ENCODE assay signal across 8 cellular contexts in the genomic region with DNA sequence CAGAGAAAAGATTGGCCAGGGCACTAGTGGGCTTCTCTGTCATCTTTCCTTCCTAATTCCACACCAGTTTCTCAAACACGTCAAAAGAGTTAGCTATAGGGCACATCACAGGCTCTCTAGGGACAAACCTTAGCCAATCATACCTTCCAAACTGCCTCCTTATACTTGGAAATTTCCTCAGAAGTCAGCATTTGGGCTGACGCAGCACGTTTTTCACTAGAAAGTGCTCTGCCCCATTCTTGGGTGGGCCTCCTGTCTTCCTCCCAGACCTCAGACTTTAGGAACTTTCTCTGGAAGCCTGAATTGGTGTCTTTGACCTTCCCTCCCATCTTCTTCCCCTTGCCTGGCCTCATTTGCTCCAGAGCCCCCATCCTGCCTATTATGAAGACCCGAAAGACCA. TPM values are rescaled to one million over a fixed set of nuclear protein-coding genes. Genes with fewer than 3 reads are reported as not detected.
DNase-seq lines count a peak whose midpoint lies in the region; ATAC-seq and TF ChIP-seq lines count a peak whose summit lies in the region.

No MANE protein-coding gene starts in this region.

- H3K27ac ChIP-seq in OCI-LY1 (ENCODE audit: low read depth, low read length, poor library complexity, severe bottlenecking) = no peak overlapping the region

- H3K9me3 Mint-ChIP-seq in effector memory CD8-positive, alpha-beta T cell = no peaks in the 10 kb centered on the region
- H3K9me3 Mint-ChIP-seq in neural crest cell = no peaks in the 10 kb centered on the region

- no peak for DNase-seq in BE2C
- DNase-seq in effector memory CD8-positive, alpha-beta T cell = no peak
- no peak for DNase-seq in neural crest cell (ENCODE audit: low read depth, low spot score)
- DNase-seq in HCEC 1CT = no peak
- DNase-seq in ureter (ENCODE audit: low spot score) = no peak
- no peak for DNase-seq in G401 (ENCODE audit: low spot score)
- no peak for DNase-seq in HEK293T (ENCODE audit: extremely low spot score)

- H3K36me3 Mint-ChIP-seq in effector memory CD8-positive, alpha-beta T cell (ENCODE audit: insufficient read depth) = peaks cover 25% of the 10 kb centered on the region
- peaks cover 3% of the 10 kb centered on the region for H3K36me3 Mint-ChIP-seq in neural crest cell (ENCODE audit: low read depth)

- H3K4me1 ChIP-seq in BE2C (peaks cover 18% of the 10 kb centered on the region), OCI-LY1 (ENCODE audit: insufficient read depth, low read length, severe bottlenecking) (peaks cover 15% of the 10 kb centered on the region)

- H3K4me3 Mint-ChIP-seq in effector memory CD8-positive, alpha-beta T cell = peak overlapping the region; percentile 98 to 99
- H3K4me3 Mint-ChIP-seq in neural crest cell = peak overlapping the region; percentile 95

- CTCF ChIA-PET in HEK293T (lab: Yijun Ruan, JAX) = interaction anchor here (1.0 to 4.0 kb wide), 14 partner anchors 11 to 172 kb away, joined by 3 to 63 read pairs (median 9); partner anchors contain the start of genes KAZALD1, PDZD7 and SFXN3

- H3K4me3 ChIP-seq in BE2C (ENCODE audit: low read depth, low read length) = peak overlapping the region; percentile 70
- peak overlapping the region; percentile 69 for H3K4me3 ChIP-seq in OCI-LY1 (ENCODE audit: low read depth, low read length, poor library complexity, severe bottlenecking)

- H3K4me1 Mint-ChIP-seq in effector memory CD8-positive, alpha-beta T cell (ENCODE audit: low read depth in 2 of 2) = peaks cover 23% of the 10 kb centered on the region in 2 donors
- H3K4me1 Mint-ChIP-seq in neural crest cell = peaks cover 66% of the 10 kb centered on the region

- H2AFZ ChIP-seq in OCI-LY1 (ENCODE audit: low read length) = no peak overlapping the region

- no peaks in the 10 kb centered on the region for H3K9me2 ChIP-seq in OCI-LY1 (ENCODE audit: low read depth, low read length)

- no peaks in the 10 kb centered on the region for H4K20me1 ChIP-seq in OCI-LY1 (ENCODE audit: insufficient read depth, low read length)

- H3F3A ChIP-seq in OCI-LY1 (ENCODE audit: insufficient read depth, low read length) = no peaks in the 10 kb centered on the region

- no peak for ATAC-seq in effector memory CD8-positive, alpha-beta T cell (replicated peaks)

- no peaks in the 10 kb centered on the region for H3K9me3 ChIP-seq in BE2C
- no peaks in the 10 kb centered on the region for H3K9me3 ChIP-seq in OCI-LY1 (ENCODE audit: low read length)

- no peak for TF ChIP-seq CTCF in BE2C (IDR thresholded peaks at IDR 0.05; ENCODE audit: low read depth, low read length)
- no peak for TF ChIP-seq CTCF in OCI-LY1 (IDR thresholded peaks at IDR 0.05; ENCODE audit: low read length)
- no peak for TF ChIP-seq CTCF in neural crest cell (conservative IDR thresholded peaks at IDR 0.05)

- H3K27me3 Mint-ChIP-seq in effector memory CD8-positive, alpha-beta T cell = peaks cover 5 to 10% of the 10 kb centered on the region in 2 donors
- peaks cover 42% of the 10 kb centered on the region for H3K27me3 Mint-ChIP-seq in neural crest cell (ENCODE audit: low read depth)

- in situ Hi-C loops in G401 (cut with HindIII; ENCODE audit: low sequenced_read_pairs) = no loop called here

- H3K27ac Mint-ChIP-seq in effector memory CD8-positive, alpha-beta T cell = peak overlapping the region; percentile 92 to 98
- no peak overlapping the region for H3K27ac Mint-ChIP-seq in neural crest cell (ENCODE audit: unreplicated experiment)

- H3K79me2 ChIP-seq in OCI-LY1 (ENCODE audit: insufficient read depth, low read length) = no peaks in the 10 kb centered on the region

- peak overlapping the region; percentile 89 for H3K4me2 ChIP-seq in OCI-LY1 (ENCODE audit: low read length)

- H3K27me3 ChIP-seq in BE2C (no peaks in the 10 kb centered on the region), OCI-LY1 (ENCODE audit: insufficient read depth, low read length) (no peaks in the 10 kb centered on the region)

- H3K36me3 ChIP-seq in BE2C (no peaks in the 10 kb centered on the region), OCI-LY1 (ENCODE audit: insufficient read depth, low read length) (no peaks in the 10 kb centered on the region)

- no peak overlapping the region; the same call in 1 of the 2 replicates for H3K9ac ChIP-seq in OCI-LY1 (ENCODE audit: low read length)

- POLR2A ChIA-PET in HEK293T (lab: Yijun Ruan, JAX) = interaction anchor here (0.8 to 5.5 kb wide), 22 partner anchors 7 to 172 kb away, joined by 3 to 61 read pairs (median 4); partner anchors contain the start of genes KAZALD1, PDZD7 and SFXN3

TF ChIP-seq in HEK293T, 16 proteins besides CTCF, POLR2A, EP300 and RAD21:
- TF ChIP-seq LEF1 (IDR thresholded peaks at IDR 0.05; ENCODE audit: borderline replicate concordance) = no peak
- TF ChIP-seq TARDBP (IDR thresholded peaks at IDR 0.05) = no peak
- no peak for TF ChIP-seq ARNT (IDR thresholded peaks at IDR 0.05)
- no peak for TF ChIP-seq FOXM1 (IDR thresholded peaks at IDR 0.05; ENCODE audit: borderline replicate concordance)
- no peak for TF ChIP-seq SP1 (IDR thresholded peaks at IDR 0.05)
- TF ChIP-seq FOXA1 (IDR thresholded peaks at IDR 0.05) = no peak
- no peak for TF ChIP-seq ZNF384 (IDR thresholded peaks at IDR 0.05)
- TF ChIP-seq HDGF (IDR thresholded peaks at IDR 0.05; ENCODE audit: borderline replicate concordance) = no peak
- no peak for TF ChIP-seq ELF4 (IDR thresholded peaks at IDR 0.05)
- no peak for TF ChIP-seq PKNOX1 (IDR thresholded peaks at IDR 0.05)
- no peak for TF ChIP-seq NFRKB (IDR thresholded peaks at IDR 0.05)
- no peak for TF ChIP-seq BHLHE40 (IDR thresholded peaks at IDR 0.05; ENCODE audit: borderline replicate concordance)
- TF ChIP-seq FOXK2 (IDR thresholded peaks at IDR 0.05) = no peak
- no peak for TF ChIP-seq CTBP1 (IDR thresholded peaks at IDR 0.05; ENCODE audit: borderline replicate concordance)
- no peak for TF ChIP-seq L3MBTL2 (conservative IDR thresholded peaks at IDR 0.05)

RNA-seq across cellular contexts. Expression of gene SFXN3, which starts 11.1 kb away (rescaled TPM):
- 31.7 TPM for polyA plus RNA-seq in BE2C (2012; ENCODE audit: insufficient read depth, insufficient read length, low read depth)
- 1.9 and 2.1 TPM in 2 replicates for total RNA-seq in neural crest cell
- total RNA-seq in ureter = 36.8 TPM
- total RNA-seq in G401 (2014; rRNA removed; shearing (Covaris generic)) = 58.9 and 65.7 TPM in 2 replicates

RNA-seq across cellular contexts. Expression of gene PDZD7, which starts 11.2 kb away (rescaled TPM):
- 9.7 TPM for polyA plus RNA-seq in BE2C (2012; ENCODE audit: insufficient read depth, insufficient read length, low read depth)
- total RNA-seq in neural crest cell (0.50 and 0.68 TPM in 2 replicates), ureter (0.18 TPM)
- 2.4 and 4.5 TPM in 2 replicates for total RNA-seq in G401 (2014; rRNA removed; shearing (Covaris generic))

RNA-seq across cellular contexts. Expression of gene KAZALD1, which starts 19.7 kb away (rescaled TPM):
- polyA plus RNA-seq in BE2C (2012; ENCODE audit: insufficient read depth, insufficient read length, low read depth) = 27.2 TPM
- total RNA-seq in neural crest cell (1.4 and 2.9 TPM in 2 replicates), ureter (3.4 TPM)
- total RNA-seq in G401 (2014; rRNA removed; shearing (Covaris generic)) = 105 and 145 TPM in 2 replicates

RNA-seq across cellular contexts. Expression of gene LZTS2, which starts 42.5 kb away (rescaled TPM):
- polyA plus RNA-seq in BE2C (2012; ENCODE audit: insufficient read depth, insufficient read length, low read depth) = 98.8 TPM
- 70.8 and 71.0 TPM in 2 replicates for total RNA-seq in neural crest cell
- 63.6 TPM for total RNA-seq in ureter
- total RNA-seq in G401 (2014; rRNA removed; shearing (Covaris generic)) = 146 and 166 TPM in 2 replicates

RNA-seq across cellular contexts. Expression of gene TWNK, which starts 54.8 kb away (rescaled TPM):
- 96.5 TPM for polyA plus RNA-seq in BE2C (2012; ENCODE audit: insufficient read depth, insufficient read length, low read depth)
- 14.3 and 14.6 TPM in 2 replicates for total RNA-seq in neural crest cell
- total RNA-seq in ureter = 13.7 TPM
- total RNA-seq in G401 (2014; rRNA removed; shearing (Covaris generic)) = 20.9 and 21.7 TPM in 2 replicates

Comparison
In these comparisons a context has a peak if more than half of its experiments do, and no peak if none do; other contexts are left out.
1. RNA of gene SFXN3, which starts 11.1 kb away (total RNA-seq): 58.9 to 65.7 TPM in G401 and 36.8 TPM in ureter (single experiment); 1.9 to 2.1 TPM in neural crest cell; every median in the first group is over 10 times any median in the second.
2. RNA of gene KAZALD1, which starts 19.7 kb away (total RNA-seq): 105 to 145 TPM in G401; 3.4 TPM in ureter (single experiment) and 1.4 to 2.9 TPM in neural crest cell; every median in the first group is over 10 times any median in the second.